ENCODE assay signal across 1 cellular context in the genomic region with DNA sequence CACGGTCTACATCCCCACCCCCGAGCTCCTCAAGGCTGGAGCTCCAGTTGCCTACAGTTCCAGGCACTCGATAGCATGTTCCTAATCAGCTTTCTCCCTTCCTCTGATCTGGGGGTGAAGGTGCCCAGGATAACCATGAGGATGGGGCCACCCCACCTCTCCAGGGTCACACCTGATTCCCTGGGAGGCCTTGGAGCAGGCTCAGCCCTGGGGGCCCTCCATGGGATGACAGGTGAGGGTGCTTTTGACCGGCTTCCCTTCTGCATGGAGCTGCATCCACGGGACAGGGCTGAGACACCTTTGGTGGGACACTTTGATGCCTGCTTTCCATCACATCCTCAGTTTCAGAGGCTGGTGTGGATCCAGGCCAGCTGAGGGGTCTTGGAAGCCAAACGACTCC.
TF ChIP-seq lines count a peak whose summit lies in the region.

No MANE protein-coding gene starts in this region.

TF ChIP-seq in HepG2, 621 proteins besides CTCF, POLR2A, EP300 and RAD21:
- TF ChIP-seq, protein P1, sequence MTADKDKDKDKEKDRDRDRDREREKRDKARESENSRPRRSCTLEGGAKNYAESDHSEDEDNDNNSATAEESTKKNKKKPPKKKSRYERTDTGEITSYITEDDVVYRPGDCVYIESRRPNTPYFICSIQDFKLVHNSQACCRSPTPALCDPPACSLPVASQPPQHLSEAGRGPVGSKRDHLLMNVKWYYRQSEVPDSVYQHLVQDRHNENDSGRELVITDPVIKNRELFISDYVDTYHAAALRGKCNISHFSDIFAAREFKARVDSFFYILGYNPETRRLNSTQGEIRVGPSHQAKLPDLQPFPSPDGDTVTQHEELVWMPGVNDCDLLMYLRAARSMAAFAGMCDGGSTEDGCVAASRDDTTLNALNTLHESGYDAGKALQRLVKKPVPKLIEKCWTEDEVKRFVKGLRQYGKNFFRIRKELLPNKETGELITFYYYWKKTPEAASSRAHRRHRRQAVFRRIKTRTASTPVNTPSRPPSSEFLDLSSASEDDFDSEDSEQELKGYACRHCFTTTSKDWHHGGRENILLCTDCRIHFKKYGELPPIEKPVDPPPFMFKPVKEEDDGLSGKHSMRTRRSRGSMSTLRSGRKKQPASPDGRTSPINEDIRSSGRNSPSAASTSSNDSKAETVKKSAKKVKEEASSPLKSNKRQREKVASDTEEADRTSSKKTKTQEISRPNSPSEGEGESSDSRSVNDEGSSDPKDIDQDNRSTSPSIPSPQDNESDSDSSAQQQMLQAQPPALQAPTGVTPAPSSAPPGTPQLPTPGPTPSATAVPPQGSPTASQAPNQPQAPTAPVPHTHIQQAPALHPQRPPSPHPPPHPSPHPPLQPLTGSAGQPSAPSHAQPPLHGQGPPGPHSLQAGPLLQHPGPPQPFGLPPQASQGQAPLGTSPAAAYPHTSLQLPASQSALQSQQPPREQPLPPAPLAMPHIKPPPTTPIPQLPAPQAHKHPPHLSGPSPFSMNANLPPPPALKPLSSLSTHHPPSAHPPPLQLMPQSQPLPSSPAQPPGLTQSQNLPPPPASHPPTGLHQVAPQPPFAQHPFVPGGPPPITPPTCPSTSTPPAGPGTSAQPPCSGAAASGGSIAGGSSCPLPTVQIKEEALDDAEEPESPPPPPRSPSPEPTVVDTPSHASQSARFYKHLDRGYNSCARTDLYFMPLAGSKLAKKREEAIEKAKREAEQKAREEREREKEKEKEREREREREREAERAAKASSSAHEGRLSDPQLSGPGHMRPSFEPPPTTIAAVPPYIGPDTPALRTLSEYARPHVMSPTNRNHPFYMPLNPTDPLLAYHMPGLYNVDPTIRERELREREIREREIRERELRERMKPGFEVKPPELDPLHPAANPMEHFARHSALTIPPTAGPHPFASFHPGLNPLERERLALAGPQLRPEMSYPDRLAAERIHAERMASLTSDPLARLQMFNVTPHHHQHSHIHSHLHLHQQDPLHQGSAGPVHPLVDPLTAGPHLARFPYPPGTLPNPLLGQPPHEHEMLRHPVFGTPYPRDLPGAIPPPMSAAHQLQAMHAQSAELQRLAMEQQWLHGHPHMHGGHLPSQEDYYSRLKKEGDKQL (CRISPR knock-in tag; IDR thresholded peaks at IDR 0.05; ENCODE audit: low read depth): no peak
- TF ChIP-seq ZNF629 (CRISPR knock-in tag; conservative IDR thresholded peaks at IDR 0.05): no peak
- TF ChIP-seq, protein P2, sequence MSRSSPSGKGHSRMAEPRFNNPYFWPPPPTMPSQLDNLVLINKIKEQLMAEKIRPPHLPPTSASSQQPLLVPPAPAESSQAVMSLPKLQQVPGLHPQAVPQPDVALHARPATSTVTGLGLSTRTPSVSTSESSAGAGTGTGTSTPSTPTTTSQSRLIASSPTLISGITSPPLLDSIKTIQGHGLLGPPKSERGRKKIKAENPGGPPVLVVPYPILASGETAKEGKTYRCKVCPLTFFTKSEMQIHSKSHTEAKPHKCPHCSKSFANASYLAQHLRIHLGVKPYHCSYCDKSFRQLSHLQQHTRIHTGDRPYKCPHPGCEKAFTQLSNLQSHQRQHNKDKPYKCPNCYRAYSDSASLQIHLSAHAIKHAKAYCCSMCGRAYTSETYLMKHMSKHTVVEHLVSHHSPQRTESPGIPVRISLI (CRISPR knock-in tag; IDR thresholded peaks at IDR 0.05; ENCODE audit: borderline replicate concordance): no peak
- TF ChIP-seq ZNF17 (CRISPR knock-in tag; IDR thresholded peaks at IDR 0.05): no peak
- TF ChIP-seq SIN3A (IDR thresholded peaks at IDR 0.05; ENCODE audit: borderline replicate concordance, low read depth, low read length): no peak
- TF ChIP-seq, protein P3, sequence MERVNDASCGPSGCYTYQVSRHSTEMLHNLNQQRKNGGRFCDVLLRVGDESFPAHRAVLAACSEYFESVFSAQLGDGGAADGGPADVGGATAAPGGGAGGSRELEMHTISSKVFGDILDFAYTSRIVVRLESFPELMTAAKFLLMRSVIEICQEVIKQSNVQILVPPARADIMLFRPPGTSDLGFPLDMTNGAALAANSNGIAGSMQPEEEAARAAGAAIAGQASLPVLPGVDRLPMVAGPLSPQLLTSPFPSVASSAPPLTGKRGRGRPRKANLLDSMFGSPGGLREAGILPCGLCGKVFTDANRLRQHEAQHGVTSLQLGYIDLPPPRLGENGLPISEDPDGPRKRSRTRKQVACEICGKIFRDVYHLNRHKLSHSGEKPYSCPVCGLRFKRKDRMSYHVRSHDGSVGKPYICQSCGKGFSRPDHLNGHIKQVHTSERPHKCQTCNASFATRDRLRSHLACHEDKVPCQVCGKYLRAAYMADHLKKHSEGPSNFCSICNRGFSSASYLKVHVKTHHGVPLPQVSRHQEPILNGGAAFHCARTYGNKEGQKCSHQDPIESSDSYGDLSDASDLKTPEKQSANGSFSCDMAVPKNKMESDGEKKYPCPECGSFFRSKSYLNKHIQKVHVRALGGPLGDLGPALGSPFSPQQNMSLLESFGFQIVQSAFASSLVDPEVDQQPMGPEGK (CRISPR knock-in tag; IDR thresholded peaks at IDR 0.05): no peak
- TF ChIP-seq, protein P4, sequence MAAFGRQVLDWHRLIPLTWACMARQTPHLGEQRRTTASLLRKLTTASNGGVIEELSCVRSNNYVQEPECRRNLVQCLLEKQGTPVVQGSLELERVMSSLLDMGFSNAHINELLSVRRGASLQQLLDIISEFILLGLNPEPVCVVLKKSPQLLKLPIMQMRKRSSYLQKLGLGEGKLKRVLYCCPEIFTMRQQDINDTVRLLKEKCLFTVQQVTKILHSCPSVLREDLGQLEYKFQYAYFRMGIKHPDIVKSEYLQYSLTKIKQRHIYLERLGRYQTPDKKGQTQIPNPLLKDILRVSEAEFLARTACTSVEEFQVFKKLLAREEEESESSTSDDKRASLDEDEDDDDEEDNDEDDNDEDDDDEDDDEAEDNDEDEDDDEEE (CRISPR knock-in tag; IDR thresholded peaks at IDR 0.05): no peak
- TF ChIP-seq, protein P5, sequence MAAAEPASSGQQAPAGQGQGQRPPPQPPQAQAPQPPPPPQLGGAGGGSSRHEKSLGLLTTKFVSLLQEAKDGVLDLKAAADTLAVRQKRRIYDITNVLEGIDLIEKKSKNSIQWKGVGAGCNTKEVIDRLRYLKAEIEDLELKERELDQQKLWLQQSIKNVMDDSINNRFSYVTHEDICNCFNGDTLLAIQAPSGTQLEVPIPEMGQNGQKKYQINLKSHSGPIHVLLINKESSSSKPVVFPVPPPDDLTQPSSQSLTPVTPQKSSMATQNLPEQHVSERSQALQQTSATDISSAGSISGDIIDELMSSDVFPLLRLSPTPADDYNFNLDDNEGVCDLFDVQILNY (CRISPR knock-in tag; conservative IDR thresholded peaks at IDR 0.05): no peak
- TF ChIP-seq MED8 (CRISPR knock-in tag; IDR thresholded peaks at IDR 0.05; ENCODE audit: insufficient replicate concordance): no peak
- no peak for TF ChIP-seq HMG20B (CRISPR knock-in tag; conservative IDR thresholded peaks at IDR 0.05)
